16 cellular contexts compared by ENCODE assay signal in the genomic region with DNA sequence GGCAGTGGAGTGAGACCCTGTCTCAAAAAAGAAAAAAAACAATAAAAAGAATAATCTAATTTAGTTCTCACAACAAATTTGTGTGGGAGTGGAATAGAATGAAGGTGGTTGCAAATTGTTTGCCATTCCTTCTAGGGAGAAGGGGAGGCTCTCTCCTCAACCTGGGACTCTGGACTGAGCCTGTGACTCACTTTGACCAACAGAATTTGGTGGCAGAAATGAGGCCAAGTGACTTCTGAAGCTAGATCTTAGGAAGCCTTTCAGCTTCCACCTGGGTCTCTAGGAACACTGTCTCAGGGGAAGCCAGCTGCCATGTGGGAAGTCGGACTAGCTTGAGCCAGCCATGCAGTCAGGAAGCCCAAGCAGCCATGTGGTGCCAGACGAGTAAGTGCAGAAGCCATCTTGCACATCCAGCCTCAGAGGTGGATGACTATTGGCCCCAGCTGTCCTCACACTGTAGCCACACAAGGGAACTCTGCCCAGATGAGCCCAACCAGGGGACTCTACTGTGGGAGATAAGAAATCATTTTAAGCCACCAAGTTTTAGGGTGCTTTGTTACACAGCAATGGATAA. TPM values are rescaled to one million over a fixed set of nuclear protein-coding genes. Genes with fewer than 3 reads are reported as not detected.
DNase-seq lines count a peak whose midpoint lies in the region; ATAC-seq, FAIRE-seq and TF ChIP-seq lines count a peak whose summit lies in the region.
"Had no signal": no experiment of that assay in that cellular context is flagged by ENCODE, and none has a peak within 500 bp of the region (broad histone marks: within the 10 kb centered on the region; RNA-seq: fewer than 3 reads in every experiment).

No MANE protein-coding gene starts in this region.

- H4K20me1 ChIP-seq in HepG2 (ENCODE audit: insufficient read depth, low read length), result peaks cover 7% of the 10 kb centered on the region; the same call in 1 of the 2 replicates
- H4K20me1 ChIP-seq in H1 (replicated peaks in 1 of 2; ENCODE audit: control insufficient read depth in 1 of 2, insufficient read depth in 2 of 2, low read length in 2 of 2), result peaks cover 0 to 5% of the 10 kb centered on the region in 2 experiments
- no peaks in the 10 kb centered on the region for H4K20me1 ChIP-seq in mammary epithelial cell (ENCODE audit: insufficient read depth, low read length)

- H3K79me1 ChIP-seq in H1 (ENCODE audit: low read depth, low read length) (no peaks in the 10 kb centered on the region; the same call in 1 of the 2 replicates), mesenchymal stem cell (replicated peaks; ENCODE audit: low read length, poor library complexity, severe bottlenecking) (peaks cover 2% of the 10 kb centered on the region)

- H3K56ac ChIP-seq in H1 (replicated peaks; ENCODE audit: insufficient read length, low read depth, low read length), result no peak overlapping the region

- no peak overlapping the region for H3K14ac ChIP-seq in H1 (ENCODE audit: insufficient read length)
- no peak overlapping the region for H3K14ac ChIP-seq in mesenchymal stem cell (ENCODE audit: low read length in 2 of 2)

- H3K36me3 ChIP-seq in HepG2 (replicated peaks in 1 of 2; ENCODE audit: control insufficient read depth in 1 of 2, insufficient read depth in 2 of 2, low read length in 2 of 2), result peaks cover 16 to 47% of the 10 kb centered on the region in 2 experiments; a peak in 4 of 5 replicates
- peaks cover 0 to 54% (median 22%) of the 10 kb centered on the region in 4 donors for H3K36me3 ChIP-seq in right lobe of liver
- H3K36me3 ChIP-seq in H1 (ENCODE audit: control insufficient read depth in 2 of 4, insufficient read depth in 4 of 4, low read length in 3 of 4), result peaks cover 0 to 21% (median 7%) of the 10 kb centered on the region in 4 experiments; a peak in 5 of 8 replicates
- H3K36me3 ChIP-seq in mesenchymal stem cell (ENCODE audit: control insufficient read depth in 1 of 2, insufficient read depth in 2 of 2, low read depth in 1 of 2, low read length in 2 of 2), result peaks cover 10 to 19% of the 10 kb centered on the region in 2 experiments
- H3K36me3 ChIP-seq in mammary epithelial cell (ENCODE audit: insufficient read depth, low read length), result no peaks in the 10 kb centered on the region
- H3K36me3 ChIP-seq in kidney (ENCODE audit: control insufficient read depth in 1 of 2, insufficient read depth in 2 of 2, low read length in 2 of 2), result peaks cover 21 to 41% of the 10 kb centered on the region in 2 donors

- ATAC-seq in HepG2, result no peak
- ATAC-seq in right lobe of liver, result no peak
- no peak for ATAC-seq in HG02763 (IDR thresholded peaks at IDR 0.05; ENCODE audit: unreplicated experiment)

- no peak for DNase-seq in HepG2 (ENCODE audit: low spot score)
- no peak for DNase-seq in right lobe of liver
- no peak for DNase-seq in H1 (ENCODE audit: low read depth in 1 of 2, low spot score in 2 of 2)
- no peak for DNase-seq in mesenchymal stem cell
- DNase-seq in mammary epithelial cell, result no peak
- no peak for DNase-seq in kidney
- no peak for DNase-seq in effector CD4-positive, alpha-beta T cell
- DNase-seq: 8988T; BE2C; CD4-positive, alpha-beta T cell; NCI-H1417; NCI-H187 treated with DMSO at 0.1 percent for 48 hours; NCI-H226; NCI-H524; NCI-H82 had no signal

- H3K9ac ChIP-seq in HepG2 (ENCODE audit: insufficient read depth, low read depth, low read length), result no peak overlapping the region
- H3K9ac ChIP-seq in H1 (replicated peaks in 1 of 4; ENCODE audit: extremely low read depth in 1 of 4, low read depth in 3 of 4, low read length in 3 of 4), result no peak overlapping the region
- no peak overlapping the region for H3K9ac ChIP-seq in mesenchymal stem cell (ENCODE audit: low read length)
- H3K9ac ChIP-seq in mammary epithelial cell (ENCODE audit: insufficient read depth, low read length), result no peak overlapping the region
- H3K9ac ChIP-seq in kidney (ENCODE audit: low read length in 2 of 2), result no peak overlapping the region

- no peak overlapping the region for H3K23ac ChIP-seq in H1 (ENCODE audit: insufficient read length)
- no peak overlapping the region for H3K23ac ChIP-seq in mesenchymal stem cell (ENCODE audit: low read length in 2 of 2)

- H3K27ac ChIP-seq in HepG2 (ENCODE audit: extremely low read length, insufficient read depth, low read length) (no peak overlapping the region), right lobe of liver (no peak overlapping the region), H1 (ENCODE audit: low read depth, low read length) (no peak overlapping the region), mesenchymal stem cell (ENCODE audit: low read length, poor library complexity, severe bottlenecking) (no peak overlapping the region), mammary epithelial cell (ENCODE audit: insufficient read depth, low read depth, low read length) (no peak overlapping the region), kidney (ENCODE audit: low read depth in 2 of 2, low read length in 2 of 2) (peak overlapping the region in 1 of 2 donors; percentile 35)

- POLR2A ChIA-PET in HepG2 (lab: Yijun Ruan, JAX) (interaction anchor here (3.3 kb wide), 1 partner anchor 14 kb away, joined by 11 read pairs; the partner anchor contains the start of gene ALDH2), H1 (lab: Charles Lee; ENCODE audit: partially characterized antibody) (interaction anchor here (1.2 to 1.3 kb wide), 3 partner anchors 12 to 32 kb away, joined by 3 to 4 read pairs (median 3); partner anchors contain the start of gene ALDH2)

- H2BK20ac ChIP-seq in H1 (ENCODE audit: low read length), result no peak overlapping the region

- H2BK12ac ChIP-seq in H1 (ENCODE audit: low read depth, low read length) (no peak overlapping the region), mesenchymal stem cell (ENCODE audit: low read length in 2 of 2) (no peak overlapping the region)

- no peak overlapping the region for H3K4me3 ChIP-seq in HepG2 (replicated peaks in 1 of 3; ENCODE audit: insufficient read depth in 1 of 3, low read depth in 2 of 3, low read length in 3 of 3)
- H3K4me3 ChIP-seq in right lobe of liver, result no peak overlapping the region
- no peak overlapping the region for H3K4me3 ChIP-seq in H1 (ENCODE audit: extremely low read depth in 1 of 4, insufficient read depth in 2 of 4, low read depth in 3 of 4, low read length in 4 of 4)
- H3K4me3 ChIP-seq in mesenchymal stem cell (ENCODE audit: insufficient read depth in 1 of 2, low read depth in 1 of 2, low read length in 2 of 2), result no peak overlapping the region
- H3K4me3 ChIP-seq in mammary epithelial cell (replicated peaks in 1 of 3; ENCODE audit: insufficient read depth in 1 of 3, low read depth in 2 of 3, low read length in 3 of 3), result no peak overlapping the region
- H3K4me3 ChIP-seq in kidney (ENCODE audit: low read length in 2 of 2), result no peak overlapping the region

- H3K9me3 ChIP-seq in HepG2 (ENCODE audit: low read length), result no peaks in the 10 kb centered on the region
- H3K9me3 ChIP-seq in right lobe of liver, result no peaks in the 10 kb centered on the region
- H3K9me3 ChIP-seq in H1 (ENCODE audit: insufficient read depth in 2 of 2, low read depth in 1 of 2, low read length in 1 of 2), result peaks cover 0 to under 1% of the 10 kb centered on the region in 2 experiments; a peak in 1 of 4 replicates
- no peaks in the 10 kb centered on the region for H3K9me3 ChIP-seq in mesenchymal stem cell (ENCODE audit: control insufficient read depth, low read length)
- H3K9me3 ChIP-seq in mammary epithelial cell (replicated peaks; ENCODE audit: insufficient read depth, low read length), result no peaks in the 10 kb centered on the region
- peaks cover 0 to 4% of the 10 kb centered on the region in 2 donors for H3K9me3 ChIP-seq in kidney (ENCODE audit: control insufficient read depth in 1 of 2, low read length in 2 of 2)
- H3K9me3 ChIP-seq: BE2C had no signal

- H3K79me2 ChIP-seq in HepG2 (ENCODE audit: insufficient read depth, low read length) (peaks cover 13% of the 10 kb centered on the region), H1 (ENCODE audit: control insufficient read depth in 1 of 2, insufficient read depth in 2 of 2, low read length in 2 of 2) (no peaks in the 10 kb centered on the region), mammary epithelial cell (ENCODE audit: insufficient read depth, low read length) (no peaks in the 10 kb centered on the region)

- H3K4ac ChIP-seq in H1 (replicated peaks; ENCODE audit: insufficient read length, low read depth, low read length), result no peak overlapping the region
- H3K4ac ChIP-seq in mesenchymal stem cell (ENCODE audit: low read depth in 1 of 2, low read length in 2 of 2), result no peak overlapping the region

- H4K91ac ChIP-seq in H1 (replicated peaks; ENCODE audit: insufficient read length, low read length), result no peak overlapping the region
- no peak overlapping the region for H4K91ac ChIP-seq in mesenchymal stem cell (ENCODE audit: low read length)

- WGBS in HepG2 (ENCODE audit: low lambda C conversion rate), result 100% methylated on average over 1 of the region's 2 CpGs
- no CpG with 5 or more reads among the region's 2 CpGs for WGBS in right lobe of liver (ENCODE audit: insufficient coverage, low coverage, low lambda C conversion rate, missing lambda C conversion rate)
- 86% methylated on average over 2 of the region's 2 CpGs; no CpG with 5 or more reads in 1 of the 2 experiments for WGBS in H1 (ENCODE audit: extremely low coverage in 1 of 2, insufficient coverage in 1 of 2, insufficient read length in 1 of 2, insufficient replicate concordance in 2 of 2, low coverage in 1 of 2, low lambda C conversion rate in 2 of 2, missing lambda C conversion rate in 1 of 2), 2 experiments
- 98% methylated on average over 2 of the region's 2 CpGs for WGBS in mesenchymal stem cell
- 100% methylated on average over 2 of the region's 2 CpGs for WGBS in mammary epithelial cell (ENCODE audit: low coverage, missing lambda C conversion rate)

- H2AFZ ChIP-seq in HepG2 (ENCODE audit: low read length) (no peak overlapping the region), H1 (ENCODE audit: low read length) (no peak overlapping the region), mesenchymal stem cell (ENCODE audit: low read depth, low read length) (no peak overlapping the region), mammary epithelial cell (ENCODE audit: low read depth, low read length) (no peak overlapping the region)

- dilution Hi-C loops in mammary epithelial cell (cut with HindIII; ENCODE audit: low sequenced_read_pairs), result no loop called here

- TF ChIP-seq RAD21 in HepG2 (CRISPR knock-in tag; IDR thresholded peaks at IDR 0.05) (no peak), H1 (IDR thresholded peaks at IDR 0.05 in 1 of 2, conservative IDR thresholded peaks at IDR 0.05 in 1 of 2; ENCODE audit: low read depth in 2 of 2, low read length in 2 of 2) (no peak)

- no peak overlapping the region for H4K5ac ChIP-seq in H1 (ENCODE audit: insufficient read length, low read depth, low read length)

- H3K23me2 ChIP-seq in H1 (ENCODE audit: low read depth, low read length), result no peaks in the 10 kb centered on the region

- H4K8ac ChIP-seq in H1 (ENCODE audit: extremely low read depth, insufficient read depth, low read length) (no peak overlapping the region), mesenchymal stem cell (ENCODE audit: low read length) (peak overlapping the region; percentile 41)

- CTCF ChIA-PET in HepG2 (lab: Yijun Ruan, JAX; ENCODE audit: low intra/inter-chr PET ratio, low total read pairs), result no interaction called here
- CTCF ChIA-PET in H1 (lab: Charles Lee; ENCODE audit: partially characterized antibody), result interaction anchor here (1.1 kb wide), 1 partner anchor 23 kb away, joined by 3 read pairs; no protein-coding TSS in a partner anchor
- CTCF ChIA-PET in mammary epithelial cell (lab: Charles Lee; ENCODE audit: low non-redundant PET), result no interaction called here

- BruUV-seq in HepG2 (replicated peaks; lab: Mats Ljungman, UMichigan) (no TSS peak), mammary epithelial cell (replicated peaks; lab: Mats Ljungman, UMichigan) (no TSS peak)

- intact Hi-C loops in HepG2 (cut with micrococcal nuclease; ENCODE audit: unreplicated experiment) (no loop called here), right lobe of liver (cut with DNase I) (no loop called here), mammary epithelial cell (cut with micrococcal nuclease) (no loop called here), kidney (cut with DNase I) (no loop called here)

- H3K27me3 ChIP-seq in HepG2 (ENCODE audit: control insufficient read depth in 1 of 2, insufficient read depth in 2 of 2, low read length in 2 of 2) (no peaks in the 10 kb centered on the region), right lobe of liver (no peaks in the 10 kb centered on the region), H1 (replicated peaks in 1 of 4; ENCODE audit: control insufficient read depth in 3 of 4, extremely low read depth in 1 of 4, insufficient read depth in 3 of 4, low read length in 3 of 4) (no peaks in the 10 kb centered on the region), mesenchymal stem cell (ENCODE audit: control insufficient read depth in 1 of 2, insufficient read depth in 1 of 2, low read length in 2 of 2) (peaks cover 0 to under 1% of the 10 kb centered on the region in 2 experiments), mammary epithelial cell (ENCODE audit: insufficient read depth, low read length) (no peaks in the 10 kb centered on the region)
- H3K27me3 ChIP-seq: BE2C had no signal

- H2BK5ac ChIP-seq in H1 (ENCODE audit: low read depth, low read length), result 0 out of 2 replicates have a peak overlapping the region, but pooled peaks have one; percentile 35
- no peak overlapping the region for H2BK5ac ChIP-seq in mesenchymal stem cell (ENCODE audit: low read depth, low read length, poor library complexity, severe bottlenecking)

- TF ChIP-seq POLR2A in HepG2 (IDR thresholded peaks at IDR 0.05; ENCODE audit: insufficient read depth in 1 of 2, low read depth in 2 of 2, low read length in 2 of 2) (no peak), right lobe of liver (IDR thresholded peaks at IDR 0.05) (no peak), H1 (IDR thresholded peaks at IDR 0.05; ENCODE audit: control extremely low read depth in 1 of 2, low read depth in 2 of 2, low read length in 2 of 2) (no peak)

- H2BK15ac ChIP-seq in H1 (ENCODE audit: low read length) (no peak overlapping the region), mesenchymal stem cell (ENCODE audit: low read depth, poor library complexity, severe bottlenecking) (no peak overlapping the region)

- no peak for TF ChIP-seq EP300 in HepG2 (IDR thresholded peaks at IDR 0.05; ENCODE audit: low read depth in 2 of 2, low read length in 2 of 2)
- no peak for TF ChIP-seq EP300 in HepG2 (CRISPR knock-in tag; IDR thresholded peaks at IDR 0.05; ENCODE audit: borderline replicate concordance)
- TF ChIP-seq EP300 in H1 (IDR thresholded peaks at IDR 0.05; ENCODE audit: borderline replicate concordance in 1 of 2, low read depth in 2 of 2, low read length in 2 of 2), result no peak

- H3K4me1 ChIP-seq in HepG2 (ENCODE audit: insufficient read depth, low read length) (peaks cover 41% of the 10 kb centered on the region), right lobe of liver (peaks cover 0 to 92% (median 46%) of the 10 kb centered on the region in 4 donors), H1 (replicated peaks in 1 of 4; ENCODE audit: control insufficient read depth in 3 of 4, insufficient read depth in 4 of 4, low read length in 3 of 4) (no peaks in the 10 kb centered on the region; a peak in 1 of 7 replicates), mesenchymal stem cell (ENCODE audit: control insufficient read depth, insufficient read depth, low read depth, low read length) (peaks cover 13% of the 10 kb centered on the region), mammary epithelial cell (ENCODE audit: insufficient read depth, low read length) (no peaks in the 10 kb centered on the region), kidney (ENCODE audit: control insufficient read depth in 1 of 2, insufficient read depth in 1 of 2, low read depth in 1 of 2, low read length in 2 of 2) (peaks cover 15 to 24% of the 10 kb centered on the region in 2 donors)

- in situ Hi-C loops in HepG2 (cut with HindIII; ENCODE audit: extremely low pct_ligation_motif_present, low pct_unique_long_range_greater_than_20kb), result no loop called here
- in situ Hi-C loops in mammary epithelial cell (cut with MboI; ENCODE audit: low sequenced_read_pairs in 2 of 2), result no loop called here

- H3K4me2 ChIP-seq in HepG2 (ENCODE audit: low read depth, low read length) (no peak overlapping the region), H1 (ENCODE audit: insufficient read depth in 1 of 2, low read depth in 2 of 2, low read length in 2 of 2) (no peak overlapping the region), mesenchymal stem cell (ENCODE audit: low read length, poor library complexity, severe bottlenecking) (no peak overlapping the region), mammary epithelial cell (ENCODE audit: insufficient read depth, low read depth, low read length) (no peak overlapping the region)

- H2AK5ac ChIP-seq in H1 (ENCODE audit: low read depth, low read length), result no peak overlapping the region
- no peak overlapping the region for H2AK5ac ChIP-seq in mesenchymal stem cell (ENCODE audit: low read length, severe bottlenecking)

- no peak overlapping the region for H3K18ac ChIP-seq in H1 (ENCODE audit: extremely low read depth, low read length)
- no peak overlapping the region for H3K18ac ChIP-seq in mesenchymal stem cell (ENCODE audit: low read depth in 1 of 2, low read length in 2 of 2)

- FAIRE-seq in HepG2 (lab: Jason Lieb, UNC), result no peak
- FAIRE-seq in H1 (lab: Jason Lieb, UNC), result no peak
- FAIRE-seq in kidney (lab: Jason Lieb, UNC), result no peak

- TF ChIP-seq CTCF in HepG2 (CRISPR knock-in tag; IDR thresholded peaks at IDR 0.05), result no peak
- no peak for TF ChIP-seq CTCF in right lobe of liver (IDR thresholded peaks at IDR 0.05)
- TF ChIP-seq CTCF in H1 (IDR thresholded peaks at IDR 0.05; ENCODE audit: control extremely low read depth in 1 of 3, insufficient read depth in 1 of 3, low read depth in 1 of 3, low read length in 3 of 3), result no peak
- no peak for TF ChIP-seq CTCF in mammary epithelial cell (conservative IDR thresholded peaks at IDR 0.05 in 1 of 2, IDR thresholded peaks at IDR 0.05 in 1 of 2; ENCODE audit: extremely low read depth in 1 of 2, insufficient read depth in 1 of 2, low read depth in 1 of 2, low read length in 2 of 2)
- no peak for TF ChIP-seq CTCF in kidney (IDR thresholded peaks at IDR 0.05; ENCODE audit: borderline replicate concordance, extremely low read depth, insufficient read depth)

- H2BK120ac ChIP-seq in H1 (replicated peaks; ENCODE audit: low read depth, low read length) (no peak overlapping the region), mesenchymal stem cell (ENCODE audit: low read depth, low read length) (no peak overlapping the region)

RNA-seq across cellular contexts. Expression of gene ALDH2, which starts 14.4 kb away (rescaled TPM):
- total RNA-seq in HepG2 (2016; rRNA removed; fragmentation: Illumina TruSeq; extraction: Trizol) (72.8 and 103 TPM in 2 replicates), right lobe of liver (1,000 to 10,000 TPM in 2 of 6 experiments, 100 to 1,000 TPM in 4; 287 to 1,060 (median 749) TPM), mammary epithelial cell (under 1 TPM in 1 of 2 donors, not detected in 1; 0.38 TPM), kidney (178 TPM)
- 8.4 and 10.0 TPM in 2 replicates for total RNA-seq in HepG2 (2016; cell fraction: cytosol; rRNA removed; fragmentation: Illumina TruSeq; extraction: Trizol; ENCODE audit: low read depth)
- total RNA-seq in HepG2 (2016; cell fraction: insoluble cytoplasmic fraction; rRNA removed; fragmentation: Illumina TruSeq; extraction: Trizol), result 66.6 and 111 TPM in 2 replicates
- 21.1 and 23.4 TPM in 2 replicates for total RNA-seq in HepG2 (2016; cell fraction: membrane; rRNA removed; fragmentation: Illumina TruSeq; extraction: Trizol)
- 30.1 and 34.3 TPM in 2 replicates for total RNA-seq in HepG2 (2016; cell fraction: nucleus; rRNA removed; fragmentation: Illumina TruSeq; extraction: Trizol)
- polyA plus RNA-seq in HepG2 (2011; rRNA removed) (67.8 and 78.8 TPM in 2 replicates), H1 (2011; rRNA removed) (25.4 and 31.3 TPM in 2 replicates), mammary epithelial cell (not detected), kidney (ENCODE audit: insufficient read depth, low read depth, low replicate concordance) (318 TPM)
- polyA plus RNA-seq in HepG2 (2011; cell fraction: cytosol; rRNA removed), result 60.0 and 72.7 TPM in 2 replicates
- 56.8 and 58.9 TPM in 2 replicates for polyA plus RNA-seq in HepG2 (2011; cell fraction: nucleus; rRNA removed)
- polyA plus RNA-seq in HepG2 (2012), result 46.9 and 67.0 TPM in 2 replicates
- polyA plus RNA-seq in HepG2 (2016; cell fraction: cytosol; fragmentation: Illumina TruSeq; extraction: Trizol; ENCODE audit: low read depth), result 21.3 and 21.9 TPM in 2 replicates
- 133 and 139 TPM in 2 replicates for polyA plus RNA-seq in HepG2 (2016; cell fraction: insoluble cytoplasmic fraction; fragmentation: Illumina TruSeq; extraction: Trizol; ENCODE audit: low read depth)
- polyA plus RNA-seq in HepG2 (2016; cell fraction: membrane; fragmentation: Illumina TruSeq; extraction: Trizol; ENCODE audit: low read depth), result 31.6 and 34.9 TPM in 2 replicates
- polyA plus RNA-seq in HepG2 (2016; cell fraction: nucleus; fragmentation: Illumina TruSeq; extraction: Trizol; ENCODE audit: insufficient read depth, low read depth), result 105 and 114 TPM in 2 replicates
- 3.8 and 84.5 TPM in 2 replicates for polyA minus RNA-seq in HepG2 (2011; rRNA and poly(A)+ RNA removed; ENCODE audit: low replicate concordance)
- 39.2 and 47.6 TPM in 2 replicates for polyA minus RNA-seq in HepG2 (2011; cell fraction: cytosol; rRNA and poly(A)+ RNA removed)
- polyA minus RNA-seq in HepG2 (2011; cell fraction: nucleus; rRNA and poly(A)+ RNA removed), result 13.9 and 14.5 TPM in 2 replicates
- total RNA-seq in H1 (2021; fragmentation: NEBNext Ultra II Directional; extraction: Animal tissue kit (Norgen Biotek cat#: 25700)), result 40.4 and 43.8 TPM in 2 replicates
- 37.7 TPM for polyA plus RNA-seq in H1 (2011; cell fraction: cytosol; rRNA removed)
- 41.1 TPM for polyA plus RNA-seq in H1 (2011; cell fraction: nucleus; rRNA removed)
- 46.3 to 57.1 TPM (median 49.9 TPM) in 4 replicates for polyA plus RNA-seq in H1 (2012, experiment 1 of 2)
- polyA plus RNA-seq in H1 (2012, experiment 2 of 2), result 26.2 TPM
- 11.5 TPM for polyA plus RNA-seq in H1 (2013, experiment 1 of 2)
- polyA plus RNA-seq in H1 (2013, experiment 2 of 2), result 11.0 TPM
- polyA minus RNA-seq in H1 (2011; rRNA and poly(A)+ RNA removed), result 25.8 and 36.1 TPM in 2 replicates
- 28.1 TPM for polyA minus RNA-seq in H1 (2011; cell fraction: cytosol; rRNA and poly(A)+ RNA removed)
- polyA minus RNA-seq in H1 (2011; cell fraction: nucleus; rRNA and poly(A)+ RNA removed), result 13.7 TPM
- 54.3 TPM for polyA plus RNA-seq in mesenchymal stem cell (2013, experiment 1 of 2)
- polyA plus RNA-seq in mesenchymal stem cell (2013, experiment 2 of 2), result 52.7 TPM
- not detected for polyA minus RNA-seq in mammary epithelial cell

Comparison
In these comparisons a context has a peak if more than half of its experiments do, and no peak if none do; other contexts are left out.
1. RNA of gene ALDH2, which starts 14.4 kb away (total RNA-seq): 287 to 1,060 TPM in right lobe of liver, 178 TPM in kidney (single experiment), 8.4 to 111 TPM in HepG2 and 40.4 to 43.8 TPM in H1; 0.38 TPM in mammary epithelial cell; every median in the first group is over 4 times any median in the second.
2. Of the 41 proteins assayed by ChIP-seq in both HepG2 and H1: peak only in HepG2: YY1; only in H1: none; in both: none; in neither: 40.